In genomic region chr15:71314956-71315537, GRCh38 we compare ENCODE assay signal across 1 cellular context.
TF ChIP-seq lines count a peak whose summit lies in the region.

No MANE protein-coding gene starts in this region.

TF ChIP-seq in GM23338, 12 proteins besides CTCF, POLR2A, EP300 and RAD21 (continued from another document):
- TF ChIP-seq REST (IDR thresholded peaks at IDR 0.05; ENCODE audit: unreplicated experiment) = no peak
- no peak for TF ChIP-seq ZNF114 (CRISPR knock-in tag; IDR thresholded peaks at IDR 0.05)
- TF ChIP-seq POLR2AphosphoS5 (IDR thresholded peaks at IDR 0.05; ENCODE audit: low read depth) = no peak
- no peak for TF ChIP-seq CREB1 (CRISPR knock-in tag; IDR thresholded peaks at IDR 0.05; ENCODE audit: low read depth)
- TF ChIP-seq ZNF331 (CRISPR knock-in tag; IDR thresholded peaks at IDR 0.05; ENCODE audit: low read depth) = no peak
- TF ChIP-seq EZH2phosphoT487 (IDR thresholded peaks at IDR 0.05; ENCODE audit: unreplicated experiment) = no peak
- TF ChIP-seq ZNF462 (CRISPR knock-in tag; IDR thresholded peaks at IDR 0.05) = no peak
